Comparison of ENCODE assay signal across 12 cellular contexts in the genomic region with DNA sequence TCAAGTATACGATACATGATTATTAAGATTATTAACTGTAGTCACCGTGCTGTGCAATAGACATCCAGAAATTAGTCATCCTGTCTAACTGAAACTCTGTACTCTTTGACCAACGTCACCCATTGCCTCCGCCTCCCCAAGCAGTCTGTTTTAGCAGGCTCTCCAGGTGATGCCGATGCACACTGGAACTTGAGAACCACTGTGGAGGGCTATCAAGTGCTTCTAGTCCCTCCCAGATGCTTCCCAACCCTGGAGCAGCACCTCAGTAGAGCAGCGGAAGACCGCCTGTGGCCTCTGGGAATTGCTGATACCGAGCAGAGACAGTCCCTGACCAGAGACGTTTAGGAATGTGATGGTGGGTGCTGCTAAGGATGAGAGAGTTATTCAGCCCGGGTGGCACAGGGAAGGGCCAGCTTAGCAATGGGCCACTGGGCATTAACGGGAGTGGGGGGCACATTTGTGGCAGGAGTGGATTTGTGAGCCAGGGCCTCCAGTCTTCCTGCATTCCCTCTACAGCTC. TPM values are rescaled to one million over a fixed set of nuclear protein-coding genes. Genes with fewer than 3 reads are reported as not detected.
DNase-seq lines count a peak whose midpoint lies in the region; ATAC-seq, FAIRE-seq and TF ChIP-seq lines count a peak whose summit lies in the region.
"Had no signal": no experiment of that assay in that cellular context is flagged by ENCODE, and none has a peak within 500 bp of the region (broad histone marks: within the 10 kb centered on the region; RNA-seq: fewer than 3 reads in every experiment).

No MANE protein-coding gene starts in this region.

- H3K9ac ChIP-seq in neural progenitor cell, result no peak overlapping the region
- no peak overlapping the region for H3K9ac ChIP-seq in HepG2 (ENCODE audit: insufficient read depth, low read depth, low read length)

- H3F3A ChIP-seq in neural progenitor cell (ENCODE audit: low read depth), result peaks cover 47% of the 10 kb centered on the region

- BruUV-seq in HepG2 (replicated peaks; lab: Mats Ljungman, UMichigan), result no TSS peak

- H3K4me2 ChIP-seq in neural progenitor cell, result peak overlapping the region; percentile 61
- no peak overlapping the region for H3K4me2 ChIP-seq in HepG2 (ENCODE audit: low read depth, low read length)

- H3K27me3 Mint-ChIP-seq in neural progenitor cell (ENCODE audit: insufficient read depth, low read depth), result peaks cover 19% of the 10 kb centered on the region

- no peaks in the 10 kb centered on the region for H3K36me3 ChIP-seq in neural progenitor cell
- H3K36me3 ChIP-seq in HepG2 (replicated peaks in 1 of 2; ENCODE audit: control insufficient read depth in 1 of 2, insufficient read depth in 2 of 2, low read length in 2 of 2), result no peaks in the 10 kb centered on the region
- H3K36me3 ChIP-seq in upper lobe of right lung, result no peaks in the 10 kb centered on the region

- CTCF ChIA-PET in HepG2 (lab: Yijun Ruan, JAX; ENCODE audit: low intra/inter-chr PET ratio, low total read pairs), result no interaction called here

- H3K27me3 ChIP-seq in neural progenitor cell (no peaks in the 10 kb centered on the region), HepG2 (ENCODE audit: control insufficient read depth in 1 of 2, insufficient read depth in 2 of 2, low read length in 2 of 2) (peaks cover 2 to 22% of the 10 kb centered on the region in 2 experiments; a peak in 3 of 5 replicates), upper lobe of right lung (no peaks in the 10 kb centered on the region)

- TF ChIP-seq CTCF in neural progenitor cell (IDR thresholded peaks at IDR 0.05) (no peak), HepG2 (CRISPR knock-in tag; IDR thresholded peaks at IDR 0.05) (no peak), upper lobe of right lung (IDR thresholded peaks at IDR 0.05) (no peak)

- ATAC-seq in GM19035 (IDR thresholded peaks at IDR 0.05; ENCODE audit: unreplicated experiment) (peak; percentile 92), HG02588 (IDR thresholded peaks at IDR 0.05; ENCODE audit: unreplicated experiment) (peak; percentile 82), HG03575 (IDR thresholded peaks at IDR 0.05; ENCODE audit: extremely low read depth, insufficient number of reproducible peaks, low FRiP score, unreplicated experiment) (peak; percentile 66), HepG2 (no peak), upper lobe of right lung (no peak)
- ATAC-seq: effector memory CD8-positive, alpha-beta T cell; left cardiac atrium had no signal

- H3K27ac ChIP-seq in neural progenitor cell, result peak overlapping the region; percentile 43
- no peak overlapping the region for H3K27ac ChIP-seq in HepG2 (ENCODE audit: extremely low read length, insufficient read depth, low read length)
- no peak overlapping the region for H3K27ac ChIP-seq in upper lobe of right lung

- peaks cover 80% of the 10 kb centered on the region for H3K4me1 Mint-ChIP-seq in neural progenitor cell

- H3K4me3 Mint-ChIP-seq in neural progenitor cell, result peak overlapping the region; percentile 70
- H3K4me3 Mint-ChIP-seq: effector memory CD8-positive, alpha-beta T cell had no signal

- DNase-seq in neural progenitor cell (ENCODE audit: low spot score) (peak; percentile 20), SIG-M5 (lab: John Stamatoyannopoulos, UW) (no peak), HepG2 (ENCODE audit: low spot score) (no peak), upper lobe of right lung (no peak)
- DNase-seq in stimulated activated CD4-positive, alpha-beta T cell treated with anti-CD3 and anti-CD28 coated beads, Interleukin-12 subunit alpha, Interleukin-12 subunit beta, amount 100 ng/mL, for 4 hours, result no peak
- DNase-seq: activated effector memory CD4-positive, alpha-beta T cell treated with Interleukin-2 at 50 U/mL for 16 hours; effector memory CD8-positive, alpha-beta T cell; left cardiac atrium; NCI-H510A had no signal

- H4K20me1 ChIP-seq in neural progenitor cell (ENCODE audit: low read depth) (no peaks in the 10 kb centered on the region), HepG2 (ENCODE audit: insufficient read depth, low read length) (no peaks in the 10 kb centered on the region)

- no peak for TF ChIP-seq RAD21 in HepG2 (CRISPR knock-in tag; IDR thresholded peaks at IDR 0.05)

- H3K9me3 ChIP-seq in neural progenitor cell (ENCODE audit: low read depth) (no peaks in the 10 kb centered on the region), HepG2 (ENCODE audit: low read length) (no peaks in the 10 kb centered on the region), upper lobe of right lung (no peaks in the 10 kb centered on the region)

- H3K4me3 ChIP-seq in neural progenitor cell (peak overlapping the region; percentile 24), HepG2 (replicated peaks in 1 of 3; ENCODE audit: insufficient read depth in 1 of 3, low read depth in 2 of 3, low read length in 3 of 3) (no peak overlapping the region), upper lobe of right lung (no peak overlapping the region)

- H3K27ac Mint-ChIP-seq in neural progenitor cell, result peak overlapping the region; percentile 92
- H3K27ac Mint-ChIP-seq: effector memory CD8-positive, alpha-beta T cell had no signal

- H3K4me1 ChIP-seq in neural progenitor cell (peaks cover 56% of the 10 kb centered on the region), HepG2 (ENCODE audit: insufficient read depth, low read length) (no peaks in the 10 kb centered on the region), upper lobe of right lung (no peaks in the 10 kb centered on the region)

- POLR2A ChIA-PET in HepG2 (lab: Yijun Ruan, JAX), result interaction anchor here (0.7 kb wide), 1 partner anchor 334 kb away, joined by 3 read pairs; no protein-coding TSS in a partner anchor

- intact Hi-C loops in HepG2 (cut with micrococcal nuclease; ENCODE audit: unreplicated experiment), result no loop called here
- intact Hi-C loops in upper lobe of right lung (cut with DNase I), result no loop called here

- no peaks in the 10 kb centered on the region for H3K36me3 Mint-ChIP-seq in neural progenitor cell

- no peak for FAIRE-seq in HepG2 (lab: Jason Lieb, UNC)

- no peak for TF ChIP-seq EP300 in HepG2 (IDR thresholded peaks at IDR 0.05; ENCODE audit: low read depth in 2 of 2, low read length in 2 of 2)
- no peak for TF ChIP-seq EP300 in HepG2 (CRISPR knock-in tag; IDR thresholded peaks at IDR 0.05; ENCODE audit: borderline replicate concordance)

- in situ Hi-C loops in HepG2 (cut with HindIII; ENCODE audit: extremely low pct_ligation_motif_present, low pct_unique_long_range_greater_than_20kb), result no loop called here

- WGBS in HepG2 (ENCODE audit: low lambda C conversion rate), result 35% methylated on average over 8 of the region's 11 CpGs

- H3K79me2 ChIP-seq in neural progenitor cell (ENCODE audit: low read depth), result no peaks in the 10 kb centered on the region
- H3K79me2 ChIP-seq in HepG2 (ENCODE audit: insufficient read depth, low read length), result no peaks in the 10 kb centered on the region

- no peak for TF ChIP-seq POLR2A in HepG2 (IDR thresholded peaks at IDR 0.05; ENCODE audit: insufficient read depth in 1 of 2, low read depth in 2 of 2, low read length in 2 of 2)

- H3K9me3 Mint-ChIP-seq in neural progenitor cell, result peaks cover 3% of the 10 kb centered on the region
- H3K9me3 Mint-ChIP-seq: effector memory CD8-positive, alpha-beta T cell had no signal

- H2AFZ ChIP-seq in neural progenitor cell (replicated peaks) (no peak overlapping the region), HepG2 (ENCODE audit: low read length) (no peak overlapping the region)

TF ChIP-seq in HepG2, 621 proteins besides CTCF, POLR2A, EP300 and RAD21:
- TF ChIP-seq SNAPC2 (CRISPR knock-in tag; IDR thresholded peaks at IDR 0.05), result no peak
- no peak for TF ChIP-seq FIP1L1 (IDR thresholded peaks at IDR 0.05; ENCODE audit: borderline replicate concordance, insufficient read depth, low read depth, low read length)
- no peak for TF ChIP-seq ZNF75D (CRISPR knock-in tag; IDR thresholded peaks at IDR 0.05; ENCODE audit: borderline replicate concordance)

RNA-seq across cellular contexts. Expression of a gene that starts 50.7 kb away (rescaled TPM):
- total RNA-seq in neural progenitor cell (ENCODE audit: low replicate concordance) (3.7 and 13.2 TPM in 2 replicates), HepG2 (2016; rRNA removed; fragmentation: Illumina TruSeq; extraction: Trizol) (4.9 and 10.8 TPM in 2 replicates), upper lobe of right lung (10.2 TPM)
- 0.40 and 0.97 TPM in 2 replicates for total RNA-seq in HepG2 (2016; cell fraction: cytosol; rRNA removed; fragmentation: Illumina TruSeq; extraction: Trizol; ENCODE audit: low read depth)
- total RNA-seq in HepG2 (2016; cell fraction: insoluble cytoplasmic fraction; rRNA removed; fragmentation: Illumina TruSeq; extraction: Trizol), result 5.5 and 12.1 TPM in 2 replicates
- total RNA-seq in HepG2 (2016; cell fraction: membrane; rRNA removed; fragmentation: Illumina TruSeq; extraction: Trizol), result 2.7 and 2.9 TPM in 2 replicates
- total RNA-seq in HepG2 (2016; cell fraction: nucleus; rRNA removed; fragmentation: Illumina TruSeq; extraction: Trizol), result 12.8 and 17.5 TPM in 2 replicates
- polyA plus RNA-seq in HepG2 (2011; rRNA removed), result 0.96 and 4.6 TPM in 2 replicates
- polyA plus RNA-seq in HepG2 (2011; cell fraction: cytosol; rRNA removed), result 1.0 and 4.5 TPM in 2 replicates
- 1.4 and 5.0 TPM in 2 replicates for polyA plus RNA-seq in HepG2 (2011; cell fraction: nucleus; rRNA removed)
- 3.4 and 3.7 TPM in 2 replicates for polyA plus RNA-seq in HepG2 (2012)
- polyA plus RNA-seq in HepG2 (2016; cell fraction: cytosol; fragmentation: Illumina TruSeq; extraction: Trizol; ENCODE audit: low read depth), result 0.68 and 0.74 TPM in 2 replicates
- 3.4 and 3.6 TPM in 2 replicates for polyA plus RNA-seq in HepG2 (2016; cell fraction: insoluble cytoplasmic fraction; fragmentation: Illumina TruSeq; extraction: Trizol; ENCODE audit: low read depth)
- polyA plus RNA-seq in HepG2 (2016; cell fraction: membrane; fragmentation: Illumina TruSeq; extraction: Trizol; ENCODE audit: low read depth), result 0.89 and 1.1 TPM in 2 replicates
- 14.7 and 16.1 TPM in 2 replicates for polyA plus RNA-seq in HepG2 (2016; cell fraction: nucleus; fragmentation: Illumina TruSeq; extraction: Trizol; ENCODE audit: insufficient read depth, low read depth)
- 0.16 and 1.9 TPM in 2 replicates for polyA minus RNA-seq in HepG2 (2011; rRNA and poly(A)+ RNA removed; ENCODE audit: low replicate concordance)
- 2.0 and 4.5 TPM in 2 replicates for polyA minus RNA-seq in HepG2 (2011; cell fraction: cytosol; rRNA and poly(A)+ RNA removed)
- polyA minus RNA-seq in HepG2 (2011; cell fraction: nucleus; rRNA and poly(A)+ RNA removed), result 0.77 and 4.4 TPM in 2 replicates

Comparison
In these comparisons a context has a peak if more than half of its experiments do, and no peak if none do; other contexts are left out.
1. ATAC-seq: peak in GM19035 (single experiment), HG02588 (single experiment) and HG03575 (single experiment); none in HepG2 (single experiment) and upper lobe of right lung (single experiment).